23 cellular contexts compared by ENCODE assay signal in genomic region chr5:16564468-16564867, GRCh38. TPM values are rescaled to one million over a fixed set of nuclear protein-coding genes. Genes with fewer than 3 reads are reported as not detected.
"Had no signal": no experiment of that assay in that cellular context is flagged by ENCODE, and none has a peak within 500 bp of the region (broad histone marks: within the 10 kb centered on the region; RNA-seq: fewer than 3 reads in every experiment).

No MANE protein-coding gene starts in this region.

- H3K36me3 ChIP-seq: ascending aorta, breast epithelium, esophagus squamous epithelium, neutrophil, pancreas, spleen, tibial nerve had no signal

- H3K4me1 ChIP-seq: ascending aorta, esophagus squamous epithelium, pancreas, spleen had no signal

- H3K4me3 ChIP-seq: ascending aorta, breast epithelium, esophagus squamous epithelium, lung, pancreas, spleen, tibial nerve had no signal

- ATAC-seq: activated CD8-positive, alpha-beta T cell treated with anti-CD3 and anti-CD28 coated beads for 36 hours; activated naive CD8-positive, alpha-beta T cell treated with anti-CD3 and anti-CD28 coated beads, Interleukin-2, amount 50 U/mL, for 24 hours; activated T-helper 17 cell treated with anti-CD3 and anti-CD28 coated beads, Interleukin-2, amount 50 U/mL, for 72 hours; natural killer cell; pancreas had no signal

- H3K9me3 ChIP-seq: ascending aorta, breast epithelium, esophagus squamous epithelium, neutrophil, pancreas, spleen, tibial nerve had no signal

- H3K27ac Mint-ChIP-seq: activated B cell treated with CpG ODN at 0.5 μM for 24 hours; activated CD8-positive, alpha-beta T cell treated with anti-CD3 and anti-CD28 coated beads for 36 hours; activated naive CD4-positive, alpha-beta T cell treated with anti-CD3 and anti-CD28 coated beads for 36 hours; activated naive CD8-positive, alpha-beta T cell treated with anti-CD3 and anti-CD28 coated beads, Interleukin-2, amount 50 U/mL, for 24 hours; activated T-helper 17 cell treated with anti-CD3 and anti-CD28 coated beads, Interleukin-2, amount 50 U/mL, for 72 hours; natural killer cell; T-helper 2 cell treated with Interferon-gamma antibody and Interleukin-4, amounts not matched to agents 5 μg/mL and 100 μg/mL, for 36 hours had no signal

- H3K36me3 Mint-ChIP-seq: natural killer cell had no signal

- H3K27me3 Mint-ChIP-seq: activated B cell treated with CpG ODN at 0.5 μM for 24 hours; activated CD8-positive, alpha-beta T cell treated with anti-CD3 and anti-CD28 coated beads for 36 hours; activated naive CD8-positive, alpha-beta T cell treated with anti-CD3 and anti-CD28 coated beads, Interleukin-2, amount 50 U/mL, for 24 hours; activated T-helper 17 cell treated with anti-CD3 and anti-CD28 coated beads, Interleukin-2, amount 50 U/mL, for 72 hours had no signal

- H3K27me3 ChIP-seq: ascending aorta, breast epithelium, esophagus squamous epithelium, neutrophil, pancreas, spleen, tibial nerve had no signal

- H3K4me1 Mint-ChIP-seq: activated B cell treated with CpG ODN at 0.5 μM for 24 hours had no signal

- H3K4me3 Mint-ChIP-seq: activated B cell treated with CpG ODN at 0.5 μM for 24 hours; activated CD8-positive, alpha-beta T cell treated with anti-CD3 and anti-CD28 coated beads for 36 hours; activated naive CD4-positive, alpha-beta T cell treated with anti-CD3 and anti-CD28 coated beads for 36 hours; activated naive CD8-positive, alpha-beta T cell treated with anti-CD3 and anti-CD28 coated beads, Interleukin-2, amount 50 U/mL, for 24 hours; activated T-helper 17 cell treated with anti-CD3 and anti-CD28 coated beads, Interleukin-2, amount 50 U/mL, for 72 hours; natural killer cell; T-helper 2 cell treated with Interferon-gamma antibody and Interleukin-4, amounts not matched to agents 5 μg/mL and 100 μg/mL, for 36 hours had no signal

- DNase-seq: activated B cell treated with CpG ODN at 0.5 μM for 24 hours; activated CD4-positive, alpha-beta T cell treated with anti-CD3 and anti-CD28 coated beads for 48 hours; activated CD8-positive, alpha-beta T cell treated with anti-CD3 and anti-CD28 coated beads for 36 hours; activated naive CD4-positive, alpha-beta T cell treated with anti-CD3 and anti-CD28 coated beads for 36 hours; activated naive CD8-positive, alpha-beta T cell treated with anti-CD3 and anti-CD28 coated beads, Interleukin-2, amount 50 U/mL, for 24 hours; activated T-cell treated with anti-CD3 and anti-CD28 coated beads, Interleukin-2, amount 50 U/mL, for 1 hour; cerebellar nuclear complex; effector CD8-positive, alpha-beta T cell; esophagus squamous epithelium; hippocampal formation; natural killer cell; pancreas; spleen; stimulated activated naive CD4-positive, alpha-beta T cell had no signal

- H3K27ac ChIP-seq: ascending aorta, breast epithelium, esophagus squamous epithelium, neutrophil, pancreas, spleen had no signal

RNA-seq across cellular contexts. Expression of gene RETREG1, which starts 52.3 kb away (rescaled TPM):
- total RNA-seq: glomerular endothelial cell had no signal
- polyA plus RNA-seq: endothelial cell of umbilical vein had no signal
